1 cellular context compared by ENCODE assay signal in the genomic region with DNA sequence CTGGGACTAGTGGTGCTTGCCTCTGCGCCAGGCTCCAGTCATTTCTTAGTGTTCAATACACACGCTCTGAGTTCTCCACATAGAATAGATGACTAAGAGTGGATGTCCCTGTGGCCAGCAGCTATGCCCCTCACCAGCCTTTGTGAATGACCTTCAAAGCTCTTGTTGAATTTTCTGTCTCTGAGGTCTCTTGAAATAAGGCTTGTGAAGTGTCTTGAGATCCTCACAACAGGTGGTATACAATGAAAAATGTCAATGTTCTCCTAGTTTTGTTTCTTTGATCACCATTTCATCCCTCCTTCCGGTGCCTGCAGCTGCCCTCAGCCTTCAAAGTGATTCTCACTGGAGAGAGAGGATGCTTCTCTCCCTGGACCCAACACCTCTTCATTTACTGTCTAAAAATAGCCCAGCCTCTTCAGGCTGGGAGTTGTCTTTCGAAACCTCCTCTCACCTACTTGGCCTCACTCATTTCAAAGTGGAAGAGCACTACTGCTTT.
TF ChIP-seq lines count a peak whose summit lies in the region.

No MANE protein-coding gene starts in this region.

TF ChIP-seq in HepG2, 621 proteins besides CTCF, POLR2A, EP300 and RAD21:
- TF ChIP-seq ZNF484 (CRISPR knock-in tag; IDR thresholded peaks at IDR 0.05; ENCODE audit: borderline replicate concordance, low read depth) (no peak), NFKB2 (CRISPR knock-in tag; IDR thresholded peaks at IDR 0.05; ENCODE audit: borderline replicate concordance) (no peak), NKX3-1 (CRISPR knock-in tag; IDR thresholded peaks at IDR 0.05) (no peak)
